ENCODE assay signal across 1 cellular context in the genomic region with DNA sequence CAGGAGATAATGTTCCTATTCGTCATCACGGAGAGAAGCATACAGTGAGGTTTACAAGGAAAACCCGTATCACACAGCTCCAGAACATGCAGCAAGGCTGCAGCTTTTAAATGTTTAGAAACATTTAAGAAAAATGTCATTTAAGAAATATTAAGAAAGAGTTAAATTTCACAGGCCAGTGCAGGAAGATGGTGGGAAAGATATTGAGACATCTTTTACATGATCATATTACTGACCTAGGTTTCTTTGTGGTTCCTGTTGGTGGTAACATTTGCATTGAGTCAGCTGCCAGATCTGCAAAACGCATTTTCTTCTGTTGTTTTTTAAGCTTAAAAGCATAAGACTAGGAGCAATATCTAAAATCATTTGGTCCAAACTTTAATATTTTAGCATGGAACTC.
TF ChIP-seq lines count a peak whose summit lies in the region.

No MANE protein-coding gene starts in this region.

TF ChIP-seq in GM23338, 12 proteins besides CTCF, POLR2A, EP300 and RAD21:
- no peak for TF ChIP-seq STAT1 (IDR thresholded peaks at IDR 0.05; ENCODE audit: unreplicated experiment)
- no peak for TF ChIP-seq EZH2 (IDR thresholded peaks at IDR 0.05; ENCODE audit: low read depth, unreplicated experiment)
- TF ChIP-seq ZNF114 (CRISPR knock-in tag; IDR thresholded peaks at IDR 0.05), result no peak
- no peak for TF ChIP-seq POLR2AphosphoS5 (IDR thresholded peaks at IDR 0.05; ENCODE audit: low read depth)
- TF ChIP-seq, protein P1, sequence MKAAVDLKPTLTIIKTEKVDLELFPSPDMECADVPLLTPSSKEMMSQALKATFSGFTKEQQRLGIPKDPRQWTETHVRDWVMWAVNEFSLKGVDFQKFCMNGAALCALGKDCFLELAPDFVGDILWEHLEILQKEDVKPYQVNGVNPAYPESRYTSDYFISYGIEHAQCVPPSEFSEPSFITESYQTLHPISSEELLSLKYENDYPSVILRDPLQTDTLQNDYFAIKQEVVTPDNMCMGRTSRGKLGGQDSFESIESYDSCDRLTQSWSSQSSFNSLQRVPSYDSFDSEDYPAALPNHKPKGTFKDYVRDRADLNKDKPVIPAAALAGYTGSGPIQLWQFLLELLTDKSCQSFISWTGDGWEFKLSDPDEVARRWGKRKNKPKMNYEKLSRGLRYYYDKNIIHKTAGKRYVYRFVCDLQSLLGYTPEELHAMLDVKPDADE (IDR thresholded peaks at IDR 0.05), result no peak
- TF ChIP-seq EZH2phosphoT487 (IDR thresholded peaks at IDR 0.05; ENCODE audit: unreplicated experiment), result no peak
- TF ChIP-seq CREB1 (CRISPR knock-in tag; IDR thresholded peaks at IDR 0.05; ENCODE audit: low read depth), result no peak
- TF ChIP-seq, protein P2, sequence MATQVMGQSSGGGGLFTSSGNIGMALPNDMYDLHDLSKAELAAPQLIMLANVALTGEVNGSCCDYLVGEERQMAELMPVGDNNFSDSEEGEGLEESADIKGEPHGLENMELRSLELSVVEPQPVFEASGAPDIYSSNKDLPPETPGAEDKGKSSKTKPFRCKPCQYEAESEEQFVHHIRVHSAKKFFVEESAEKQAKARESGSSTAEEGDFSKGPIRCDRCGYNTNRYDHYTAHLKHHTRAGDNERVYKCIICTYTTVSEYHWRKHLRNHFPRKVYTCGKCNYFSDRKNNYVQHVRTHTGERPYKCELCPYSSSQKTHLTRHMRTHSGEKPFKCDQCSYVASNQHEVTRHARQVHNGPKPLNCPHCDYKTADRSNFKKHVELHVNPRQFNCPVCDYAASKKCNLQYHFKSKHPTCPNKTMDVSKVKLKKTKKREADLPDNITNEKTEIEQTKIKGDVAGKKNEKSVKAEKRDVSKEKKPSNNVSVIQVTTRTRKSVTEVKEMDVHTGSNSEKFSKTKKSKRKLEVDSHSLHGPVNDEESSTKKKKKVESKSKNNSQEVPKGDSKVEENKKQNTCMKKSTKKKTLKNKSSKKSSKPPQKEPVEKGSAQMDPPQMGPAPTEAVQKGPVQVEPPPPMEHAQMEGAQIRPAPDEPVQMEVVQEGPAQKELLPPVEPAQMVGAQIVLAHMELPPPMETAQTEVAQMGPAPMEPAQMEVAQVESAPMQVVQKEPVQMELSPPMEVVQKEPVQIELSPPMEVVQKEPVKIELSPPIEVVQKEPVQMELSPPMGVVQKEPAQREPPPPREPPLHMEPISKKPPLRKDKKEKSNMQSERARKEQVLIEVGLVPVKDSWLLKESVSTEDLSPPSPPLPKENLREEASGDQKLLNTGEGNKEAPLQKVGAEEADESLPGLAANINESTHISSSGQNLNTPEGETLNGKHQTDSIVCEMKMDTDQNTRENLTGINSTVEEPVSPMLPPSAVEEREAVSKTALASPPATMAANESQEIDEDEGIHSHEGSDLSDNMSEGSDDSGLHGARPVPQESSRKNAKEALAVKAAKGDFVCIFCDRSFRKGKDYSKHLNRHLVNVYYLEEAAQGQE (IDR thresholded peaks at IDR 0.05; ENCODE audit: unreplicated experiment), result no peak
- TF ChIP-seq JUNB (IDR thresholded peaks at IDR 0.05; ENCODE audit: unreplicated experiment), result no peak
- no peak for TF ChIP-seq NANOG (IDR thresholded peaks at IDR 0.05; ENCODE audit: borderline replicate concordance)
- TF ChIP-seq, protein P3, sequence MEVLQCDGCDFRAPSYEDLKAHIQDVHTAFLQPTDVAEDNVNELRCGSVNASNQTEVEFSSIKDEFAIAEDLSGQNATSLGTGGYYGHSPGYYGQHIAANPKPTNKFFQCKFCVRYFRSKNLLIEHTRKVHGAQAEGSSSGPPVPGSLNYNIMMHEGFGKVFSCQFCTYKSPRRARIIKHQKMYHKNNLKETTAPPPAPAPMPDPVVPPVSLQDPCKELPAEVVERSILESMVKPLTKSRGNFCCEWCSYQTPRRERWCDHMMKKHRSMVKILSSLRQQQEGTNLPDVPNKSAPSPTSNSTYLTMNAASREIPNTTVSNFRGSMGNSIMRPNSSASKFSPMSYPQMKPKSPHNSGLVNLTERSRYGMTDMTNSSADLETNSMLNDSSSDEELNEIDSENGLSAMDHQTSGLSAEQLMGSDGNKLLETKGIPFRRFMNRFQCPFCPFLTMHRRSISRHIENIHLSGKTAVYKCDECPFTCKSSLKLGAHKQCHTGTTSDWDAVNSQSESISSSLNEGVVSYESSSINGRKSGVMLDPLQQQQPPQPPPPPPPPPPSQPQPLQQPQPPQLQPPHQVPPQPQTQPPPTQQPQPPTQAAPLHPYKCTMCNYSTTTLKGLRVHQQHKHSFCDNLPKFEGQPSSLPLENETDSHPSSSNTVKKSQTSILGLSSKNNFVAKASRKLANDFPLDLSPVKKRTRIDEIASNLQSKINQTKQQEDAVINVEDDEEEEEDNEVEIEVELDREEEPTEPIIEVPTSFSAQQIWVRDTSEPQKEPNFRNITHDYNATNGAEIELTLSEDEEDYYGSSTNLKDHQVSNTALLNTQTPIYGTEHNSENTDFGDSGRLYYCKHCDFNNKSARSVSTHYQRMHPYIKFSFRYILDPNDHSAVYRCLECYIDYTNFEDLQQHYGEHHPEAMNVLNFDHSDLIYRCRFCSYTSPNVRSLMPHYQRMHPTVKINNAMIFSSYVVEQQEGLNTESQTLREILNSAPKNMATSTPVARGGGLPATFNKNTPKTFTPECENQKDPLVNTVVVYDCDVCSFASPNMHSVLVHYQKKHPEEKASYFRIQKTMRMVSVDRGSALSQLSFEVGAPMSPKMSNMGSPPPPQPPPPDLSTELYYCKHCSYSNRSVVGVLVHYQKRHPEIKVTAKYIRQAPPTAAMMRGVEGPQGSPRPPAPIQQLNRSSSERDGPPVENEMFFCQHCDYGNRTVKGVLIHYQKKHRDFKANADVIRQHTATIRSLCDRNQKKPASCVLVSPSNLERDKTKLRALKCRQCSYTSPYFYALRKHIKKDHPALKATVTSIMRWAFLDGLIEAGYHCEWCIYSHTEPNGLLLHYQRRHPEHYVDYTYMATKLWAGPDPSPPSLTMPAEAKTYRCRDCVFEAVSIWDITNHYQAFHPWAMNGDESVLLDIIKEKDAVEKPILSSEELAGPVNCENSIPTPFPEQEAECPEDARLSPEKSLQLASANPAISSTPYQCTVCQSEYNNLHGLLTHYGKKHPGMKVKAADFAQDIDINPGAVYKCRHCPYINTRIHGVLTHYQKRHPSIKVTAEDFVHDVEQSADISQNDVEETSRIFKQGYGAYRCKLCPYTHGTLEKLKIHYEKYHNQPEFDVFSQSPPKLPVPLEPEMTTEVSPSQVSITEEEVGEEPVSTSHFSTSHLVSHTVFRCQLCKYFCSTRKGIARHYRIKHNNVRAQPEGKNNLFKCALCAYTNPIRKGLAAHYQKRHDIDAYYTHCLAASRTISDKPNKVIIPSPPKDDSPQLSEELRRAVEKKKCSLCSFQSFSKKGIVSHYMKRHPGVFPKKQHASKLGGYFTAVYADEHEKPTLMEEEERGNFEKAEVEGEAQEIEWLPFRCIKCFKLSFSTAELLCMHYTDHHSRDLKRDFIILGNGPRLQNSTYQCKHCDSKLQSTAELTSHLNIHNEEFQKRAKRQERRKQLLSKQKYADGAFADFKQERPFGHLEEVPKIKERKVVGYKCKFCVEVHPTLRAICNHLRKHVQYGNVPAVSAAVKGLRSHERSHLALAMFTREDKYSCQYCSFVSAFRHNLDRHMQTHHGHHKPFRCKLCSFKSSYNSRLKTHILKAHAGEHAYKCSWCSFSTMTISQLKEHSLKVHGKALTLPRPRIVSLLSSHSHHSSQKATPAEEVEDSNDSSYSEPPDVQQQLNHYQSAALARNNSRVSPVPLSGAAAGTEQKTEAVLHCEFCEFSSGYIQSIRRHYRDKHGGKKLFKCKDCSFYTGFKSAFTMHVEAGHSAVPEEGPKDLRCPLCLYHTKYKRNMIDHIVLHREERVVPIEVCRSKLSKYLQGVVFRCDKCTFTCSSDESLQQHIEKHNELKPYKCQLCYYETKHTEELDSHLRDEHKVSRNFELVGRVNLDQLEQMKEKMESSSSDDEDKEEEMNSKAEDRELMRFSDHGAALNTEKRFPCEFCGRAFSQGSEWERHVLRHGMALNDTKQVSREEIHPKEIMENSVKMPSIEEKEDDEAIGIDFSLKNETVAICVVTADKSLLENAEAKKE (CRISPR knock-in tag; IDR thresholded peaks at IDR 0.05), result no peak
- TF ChIP-seq ZNF331 (CRISPR knock-in tag; IDR thresholded peaks at IDR 0.05; ENCODE audit: low read depth), result no peak
